In genomic region chr20:3237958-3238615, GRCh38 we compare ENCODE assay signal across 8 cellular contexts. TPM values are rescaled to one million over a fixed set of nuclear protein-coding genes. Genes with fewer than 3 reads are reported as not detected.
DNase-seq lines count a peak whose midpoint lies in the region; ATAC-seq and TF ChIP-seq lines count a peak whose summit lies in the region.

No MANE protein-coding gene starts in this region.

- no peak overlapping the region for H3K27ac Mint-ChIP-seq in T-helper 17 cell

- WGBS in gastroesophageal sphincter (ENCODE audit: low coverage in 1 of 2), 2 donors, result 0% methylated on average over 12 of the region's 59 CpGs; no CpG with 5 or more reads in 1 of the 2 donors

- peaks cover 6% of the 10 kb centered on the region for H3K4me1 Mint-ChIP-seq in T-helper 17 cell

- H3K27me3 ChIP-seq in gastroesophageal sphincter, result peaks cover 92% of the 10 kb centered on the region

- H3K4me3 Mint-ChIP-seq in T-helper 17 cell, result peak overlapping the region; percentile 88

- peaks cover 55% of the 10 kb centered on the region for H3K27me3 Mint-ChIP-seq in T-helper 17 cell

- no peaks in the 10 kb centered on the region for H3K9me3 ChIP-seq in T-helper 17 cell (ENCODE audit: control insufficient read depth, low read length, poor library complexity, severe bottlenecking)
- H3K9me3 ChIP-seq in gastroesophageal sphincter, result no peaks in the 10 kb centered on the region
- no peaks in the 10 kb centered on the region for H3K9me3 ChIP-seq in mucosa of descending colon

- peaks cover 0 to 30% (median 9%) of the 10 kb centered on the region in 3 donors for H3K4me1 ChIP-seq in gastroesophageal sphincter
- peaks cover 6% of the 10 kb centered on the region for H3K4me1 ChIP-seq in mucosa of descending colon (ENCODE audit: low read depth)

- TF ChIP-seq POLR2A in gastroesophageal sphincter (IDR thresholded peaks at IDR 0.05), result no peak

- no peak for TF ChIP-seq EP300 in gastroesophageal sphincter (IDR thresholded peaks at IDR 0.05)

- H3K27ac ChIP-seq in gastroesophageal sphincter, result no peak overlapping the region

- H3K36me3 ChIP-seq in gastroesophageal sphincter (no peaks in the 10 kb centered on the region), mucosa of descending colon (ENCODE audit: low read depth) (no peaks in the 10 kb centered on the region)

- H3K4me3 ChIP-seq in gastroesophageal sphincter, result peak overlapping the region; percentile 50 to 72
- H3K4me3 ChIP-seq in skeletal muscle cell (ENCODE audit: low read depth, low read length), result peak overlapping the region; percentile 57
- H3K4me3 ChIP-seq in mucosa of descending colon, result no peak overlapping the region

- ATAC-seq in GM21723 (IDR thresholded peaks at IDR 0.05; ENCODE audit: unreplicated experiment), result peak; percentile 17
- no peak for ATAC-seq in T-helper 17 cell
- no peak for ATAC-seq in gastroesophageal sphincter
- ATAC-seq in GM21390 (IDR thresholded peaks at IDR 0.05; ENCODE audit: unreplicated experiment), result no peak
- no peak for ATAC-seq in mucosa of descending colon

- H3K36me3 Mint-ChIP-seq in T-helper 17 cell (ENCODE audit: low read depth), result peaks cover 4% of the 10 kb centered on the region

- DNase-seq in T-helper 17 cell (no peak), skeletal muscle cell (ENCODE audit: low read depth) (no peak), nucleus accumbens (lab: John Stamatoyannopoulos, UW) (no peak), mucosa of descending colon (no peak), RKO (ENCODE audit: low spot score) (no peak)

- TF ChIP-seq CTCF in gastroesophageal sphincter (IDR thresholded peaks at IDR 0.05) (no peak), mucosa of descending colon (IDR thresholded peaks at IDR 0.05) (no peak)

- intact Hi-C loops in mucosa of descending colon (cut with DNase I, micrococcal nuclease), result no loop called here

RNA-seq across cellular contexts. Expression of gene SLC4A11, which starts 0.9 kb away (rescaled TPM):
- total RNA-seq in T-helper 17 cell (1 to 10 TPM in 1 of 2 donors, under 1 TPM in 1; 0.37 to 1.3 TPM), gastroesophageal sphincter (1 to 10 TPM in 1 of 4 donors, under 1 TPM in 2, not detected in 1; 0.31 to 3.3 (median 0.62) TPM), mucosa of descending colon (1 to 10 TPM in 2 of 3 donors, under 1 TPM in 1; 0.31 to 1.2 (median 1.1) TPM)

RNA-seq across cellular contexts. Expression of gene ITPA, which starts 28.8 kb away (rescaled TPM):
- total RNA-seq in T-helper 17 cell (10 to 100 TPM; 39.5 to 41.4 TPM), gastroesophageal sphincter (10 to 100 TPM; 23.5 to 26.8 (median 25.2) TPM), mucosa of descending colon (10 to 100 TPM; 29.8 to 44.7 (median 43.8) TPM)

RNA-seq across cellular contexts. Expression of gene DDRGK1, which starts 33.6 kb away (rescaled TPM):
- total RNA-seq in T-helper 17 cell (10 to 100 TPM; 43.7 to 45.6 TPM), gastroesophageal sphincter (10 to 100 TPM; 62.0 to 82.5 (median 69.8) TPM), mucosa of descending colon (10 to 100 TPM; 51.3 to 80.3 (median 62.9) TPM)
